Comparison of ENCODE assay signal across 30 cellular contexts in genomic region chr14:75032939-75033338, GRCh38. TPM values are rescaled to one million over a fixed set of nuclear protein-coding genes. Genes with fewer than 3 reads are reported as not detected.
"Had no signal": no experiment of that assay in that cellular context is flagged by ENCODE, and none has a peak within 500 bp of the region (broad histone marks: within the 10 kb centered on the region; RNA-seq: fewer than 3 reads in every experiment).

No MANE protein-coding gene starts in this region.

- H3K9me3 ChIP-seq: ascending aorta, breast epithelium, colonic mucosa, esophagus muscularis mucosa had no signal

- DNase-seq: activated CD4-positive, alpha-beta memory T cell treated with anti-CD3 and anti-CD28 coated beads, Interleukin-2, amount 10 ng/mL, durations not matched to agents 7 days and 5 days; activated CD4-positive, alpha-beta T cell treated with anti-CD3 and anti-CD28 coated beads for 1 hour; activated CD4-positive, alpha-beta T cell treated with anti-CD3 and anti-CD28 coated beads for 4 hours; activated CD4-positive, alpha-beta T cell treated with anti-CD3 and anti-CD28 coated beads, Interleukin-2, amount 10 ng/mL, durations not matched to agents 7 days and 5 days; activated CD4-positive, alpha-beta T cell treated with anti-CD3 and anti-CD28 coated beads, Interleukin-2, amount 50 U/mL, for 4 hours; activated CD8-positive, alpha-beta memory T cell treated with anti-CD3 and anti-CD28 coated beads, Interleukin-2, amount 50 U/mL, for 48 hours; activated gamma-delta T cell; activated naive CD4-positive, alpha-beta T cell; activated naive CD4-positive, alpha-beta T cell treated with anti-CD3 and anti-CD28 coated beads, Interleukin-2, amount 10 ng/mL, durations not matched to agents 7 days and 5 days; activated naive CD8-positive, alpha-beta T cell treated with anti-CD3 and anti-CD28 coated beads, Interleukin-2, amount 10 ng/mL, durations not matched to agents 7 days and 5 days; activated T-cell treated with anti-CD3 and anti-CD28 coated beads for 4 hours; activated T-cell treated with anti-CD3 and anti-CD28 coated beads, Interleukin-2, amount 50 U/mL, for 24 hours; activated T-cell treated with anti-CD3 and anti-CD28 coated beads, Interleukin-2, amount 50 U/mL, for 72 hours; central memory CD4-positive, alpha-beta T cell; cerebellar nuclear complex; colonic mucosa; effector CD8-positive, alpha-beta T cell; erythroblast; head of caudate nucleus; T-helper 2 cell had no signal

- H3K27me3 ChIP-seq: ascending aorta, breast epithelium, cardiac muscle cell, colonic mucosa, esophagus muscularis mucosa had no signal

- H3K4me1 ChIP-seq: ascending aorta, breast epithelium, colonic mucosa, esophagus muscularis mucosa had no signal

- H3K4me3 Mint-ChIP-seq: activated CD4-positive, alpha-beta memory T cell treated with anti-CD3 and anti-CD28 coated beads, Interleukin-2, amount 10 ng/mL, durations not matched to agents 7 days and 5 days; activated CD4-positive, alpha-beta T cell treated with anti-CD3 and anti-CD28 coated beads, Interleukin-2, amount 10 ng/mL, durations not matched to agents 7 days and 5 days; activated naive CD4-positive, alpha-beta T cell treated with anti-CD3 and anti-CD28 coated beads, Interleukin-2, amount 10 ng/mL, durations not matched to agents 7 days and 5 days; activated naive CD8-positive, alpha-beta T cell treated with anti-CD3 and anti-CD28 coated beads, Interleukin-2, amount 10 ng/mL, durations not matched to agents 7 days and 5 days; activated T-cell treated with anti-CD3 and anti-CD28 coated beads, Interleukin-2, amount 50 U/mL, for 24 hours; activated T-cell treated with anti-CD3 and anti-CD28 coated beads, Interleukin-2, amount 50 U/mL, for 72 hours; brain; WTC11 had no signal

- H3K4me3 ChIP-seq: ascending aorta, breast epithelium, cardiac muscle cell, colonic mucosa, esophagus muscularis mucosa had no signal

- H3K36me3 ChIP-seq: breast epithelium, colonic mucosa had no signal

- ATAC-seq: activated naive CD4-positive, alpha-beta T cell treated with anti-CD3 and anti-CD28 coated beads, Interleukin-2, amount 50 U/mL, for 72 hours; activated T-cell treated with anti-CD3 and anti-CD28 coated beads, Interleukin-2, amount 50 U/mL, for 72 hours; WTC11 had no signal

- H3K9me3 Mint-ChIP-seq: activated CD4-positive, alpha-beta memory T cell treated with anti-CD3 and anti-CD28 coated beads, Interleukin-2, amount 10 ng/mL, durations not matched to agents 7 days and 5 days; activated CD4-positive, alpha-beta T cell treated with anti-CD3 and anti-CD28 coated beads, Interleukin-2, amount 10 ng/mL, durations not matched to agents 7 days and 5 days; activated naive CD4-positive, alpha-beta T cell treated with anti-CD3 and anti-CD28 coated beads, Interleukin-2, amount 10 ng/mL, durations not matched to agents 7 days and 5 days; activated naive CD4-positive, alpha-beta T cell treated with anti-CD3 and anti-CD28 coated beads, Interleukin-2, amount 50 U/mL, for 72 hours; activated naive CD8-positive, alpha-beta T cell treated with anti-CD3 and anti-CD28 coated beads, Interleukin-2, amount 10 ng/mL, durations not matched to agents 7 days and 5 days; activated T-cell treated with anti-CD3 and anti-CD28 coated beads, Interleukin-2, amount 50 U/mL, for 24 hours; activated T-cell treated with anti-CD3 and anti-CD28 coated beads, Interleukin-2, amount 50 U/mL, for 72 hours; brain; WTC11 had no signal

- H3K27ac ChIP-seq: ascending aorta, breast epithelium, cardiac muscle cell, colonic mucosa, esophagus muscularis mucosa, VCaP had no signal

- H3K27ac Mint-ChIP-seq: activated CD4-positive, alpha-beta memory T cell treated with anti-CD3 and anti-CD28 coated beads, Interleukin-2, amount 10 ng/mL, durations not matched to agents 7 days and 5 days; activated CD4-positive, alpha-beta T cell treated with anti-CD3 and anti-CD28 coated beads, Interleukin-2, amount 10 ng/mL, durations not matched to agents 7 days and 5 days; activated naive CD4-positive, alpha-beta T cell treated with anti-CD3 and anti-CD28 coated beads, Interleukin-2, amount 10 ng/mL, durations not matched to agents 7 days and 5 days; activated naive CD4-positive, alpha-beta T cell treated with anti-CD3 and anti-CD28 coated beads, Interleukin-2, amount 50 U/mL, for 72 hours; activated naive CD8-positive, alpha-beta T cell treated with anti-CD3 and anti-CD28 coated beads, Interleukin-2, amount 10 ng/mL, durations not matched to agents 7 days and 5 days; activated T-cell treated with anti-CD3 and anti-CD28 coated beads, Interleukin-2, amount 50 U/mL, for 24 hours; activated T-cell treated with anti-CD3 and anti-CD28 coated beads, Interleukin-2, amount 50 U/mL, for 72 hours; WTC11 had no signal

- FAIRE-seq: frontal cortex, TTC549 had no signal

- H3K27me3 Mint-ChIP-seq: activated CD4-positive, alpha-beta memory T cell treated with anti-CD3 and anti-CD28 coated beads, Interleukin-2, amount 10 ng/mL, durations not matched to agents 7 days and 5 days; activated CD4-positive, alpha-beta T cell treated with anti-CD3 and anti-CD28 coated beads, Interleukin-2, amount 10 ng/mL, durations not matched to agents 7 days and 5 days; activated naive CD4-positive, alpha-beta T cell treated with anti-CD3 and anti-CD28 coated beads, Interleukin-2, amount 10 ng/mL, durations not matched to agents 7 days and 5 days; activated naive CD8-positive, alpha-beta T cell treated with anti-CD3 and anti-CD28 coated beads, Interleukin-2, amount 10 ng/mL, durations not matched to agents 7 days and 5 days; activated T-cell treated with anti-CD3 and anti-CD28 coated beads, Interleukin-2, amount 50 U/mL, for 24 hours; brain had no signal

- H3K4me1 Mint-ChIP-seq: activated CD4-positive, alpha-beta memory T cell treated with anti-CD3 and anti-CD28 coated beads, Interleukin-2, amount 10 ng/mL, durations not matched to agents 7 days and 5 days; activated CD4-positive, alpha-beta T cell treated with anti-CD3 and anti-CD28 coated beads, Interleukin-2, amount 10 ng/mL, durations not matched to agents 7 days and 5 days; activated naive CD4-positive, alpha-beta T cell treated with anti-CD3 and anti-CD28 coated beads, Interleukin-2, amount 10 ng/mL, durations not matched to agents 7 days and 5 days; brain; WTC11 had no signal

RNA-seq across cellular contexts. Expression of gene ACYP1, which starts 30.9 kb away (rescaled TPM):
- total RNA-seq: ascending aorta had no signal

RNA-seq across cellular contexts. Expression of gene ZC2HC1C, which starts 36.5 kb away (rescaled TPM):
- total RNA-seq: ascending aorta had no signal
